14 cellular contexts compared by ENCODE assay signal in the genomic region with DNA sequence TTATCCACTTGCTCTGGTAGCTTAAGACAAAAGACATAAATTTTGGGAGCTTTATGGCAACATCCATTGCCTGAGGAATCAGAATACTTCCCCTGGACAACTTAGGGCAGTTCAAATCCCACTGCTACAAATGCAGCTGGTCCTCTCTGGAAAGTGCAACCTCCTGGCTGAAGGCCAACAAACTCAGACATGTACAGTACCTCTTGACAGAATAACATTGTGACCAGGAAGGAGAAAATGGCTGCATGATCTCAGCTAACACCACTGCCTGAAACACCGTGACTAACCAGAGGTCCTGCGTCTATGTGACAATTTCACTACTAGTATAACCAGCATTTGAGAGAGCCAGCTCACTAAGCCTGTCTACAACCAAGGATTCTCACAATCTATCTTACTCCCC.
DNase-seq lines count a peak whose midpoint lies in the region; ATAC-seq and TF ChIP-seq lines count a peak whose summit lies in the region.
"Had no signal": no experiment of that assay in that cellular context is flagged by ENCODE, and none has a peak within 500 bp of the region (broad histone marks: within the 10 kb centered on the region; RNA-seq: fewer than 3 reads in every experiment).

No MANE protein-coding gene starts in this region.

- no peaks in the 10 kb centered on the region for H3K27me3 ChIP-seq in body of pancreas
- no peaks in the 10 kb centered on the region for H3K27me3 ChIP-seq in spleen (replicated peaks in 1 of 7)
- no peaks in the 10 kb centered on the region for H3K27me3 ChIP-seq in MG63
- H3K27me3 ChIP-seq: transverse colon had no signal

- H3K4me1 ChIP-seq in body of pancreas (peaks cover 5% of the 10 kb centered on the region), spleen (no peaks in the 10 kb centered on the region)
- H3K4me1 ChIP-seq: transverse colon had no signal

- 57 to 81% methylated on average over 2 of the region's 2 CpGs for whole genome bisulfite sequencing in body of pancreas, 2 donors
- WGBS in spleen, 5 donors = 74 to 93% (median 90%) methylated on average over 2 of the region's 2 CpGs

- peak; percentile 1 for DNase-seq in NCI-H146 (lab: John Stamatoyannopoulos, UW)
- no peak for DNase-seq in NCI-H146 treated with DMSO at 0.1 percent for 48 hours (lab: John Stamatoyannopoulos, UW; ENCODE audit: unreplicated experiment)
- peak; percentile 56 for DNase-seq in NCI-H2029 (lab: John Stamatoyannopoulos, UW)
- peak; percentile 9 to 43 (median 32) for DNase-seq in body of pancreas
- no peak for DNase-seq in nephron progenitor cell
- no peak for DNase-seq in spleen
- DNase-seq in DMS79 treated with DMSO at 0.1 percent for 48 hours (lab: John Stamatoyannopoulos, UW) = no peak
- DNase-seq in MG63 = no peak
- DNase-seq: 8988T, mammary epithelial cell, NCI-H2171, transverse colon had no signal

- no peak for TF ChIP-seq POLR2A in body of pancreas (IDR thresholded peaks at IDR 0.05)
- TF ChIP-seq POLR2A in spleen (IDR thresholded peaks at IDR 0.05) = no peak

- intact Hi-C loops in body of pancreas (cut with DNase I) = no loop called here
- intact Hi-C loops in spleen (cut with DNase I; ENCODE audit: low total_unique reads) = no loop called here

- H3K9me3 ChIP-seq in body of pancreas (no peaks in the 10 kb centered on the region), spleen (no peaks in the 10 kb centered on the region), MG63 (peaks cover 9% of the 10 kb centered on the region)
- H3K9me3 ChIP-seq: transverse colon had no signal

- no peaks in the 10 kb centered on the region for H3K36me3 Mint-ChIP-seq in nephron progenitor cell (ENCODE audit: low read depth)

- H3K27ac Mint-ChIP-seq in nephron progenitor cell = peak overlapping the region; percentile 4
- H3K27ac Mint-ChIP-seq: activated naive CD8-positive, alpha-beta T cell had no signal

- peak; percentile 27 for ATAC-seq in body of pancreas
- ATAC-seq: GM12878 had no signal

- H3K4me3 ChIP-seq in body of pancreas = no peak overlapping the region
- no peak overlapping the region for H3K4me3 ChIP-seq in spleen
- no peak overlapping the region for H3K4me3 ChIP-seq in MG63
- H3K4me3 ChIP-seq: GM12878, transverse colon had no signal

- no peak overlapping the region for H3K4me3 Mint-ChIP-seq in nephron progenitor cell
- H3K4me3 Mint-ChIP-seq: activated naive CD8-positive, alpha-beta T cell had no signal

- H3K36me3 ChIP-seq in body of pancreas (replicated peaks in 1 of 2; ENCODE audit: insufficient read depth in 1 of 2, low read depth in 2 of 2) (no peaks in the 10 kb centered on the region), spleen (no peaks in the 10 kb centered on the region), MG63 (no peaks in the 10 kb centered on the region)
- H3K36me3 ChIP-seq: transverse colon had no signal

- H3K9me3 Mint-ChIP-seq in nephron progenitor cell = no peaks in the 10 kb centered on the region

- H3K27ac ChIP-seq in body of pancreas = no peak overlapping the region
- H3K27ac ChIP-seq in spleen = no peak overlapping the region
- H3K27ac ChIP-seq: transverse colon had no signal

- peaks cover 2% of the 10 kb centered on the region for H3K4me1 Mint-ChIP-seq in nephron progenitor cell

- TF ChIP-seq CTCF in body of pancreas (IDR thresholded peaks at IDR 0.05) (no peak), nephron progenitor cell (IDR thresholded peaks at IDR 0.05) (no peak), spleen (IDR thresholded peaks at IDR 0.05 in 8 of 11, conservative IDR thresholded peaks at IDR 0.05 in 3 of 11) (no peak)

- peaks cover 7% of the 10 kb centered on the region for H3K27me3 Mint-ChIP-seq in nephron progenitor cell (ENCODE audit: low read depth, poor library complexity)
- H3K27me3 Mint-ChIP-seq: activated naive CD8-positive, alpha-beta T cell had no signal

Comparison
In these comparisons a context has a peak if more than half of its experiments do, and no peak if none do; other contexts are left out.
1. DNase-seq: peak in NCI-H146 (single experiment), NCI-H2029 (single experiment) and body of pancreas (4 of 4); none in NCI-H146 treated with DMSO at 0.1 percent for 48 hours (single experiment), nephron progenitor cell (single experiment), spleen (single experiment), DMS79 treated with DMSO at 0.1 percent for 48 hours (single experiment) and MG63 (single experiment).